19 cellular contexts compared by ENCODE assay signal in the genomic region with DNA sequence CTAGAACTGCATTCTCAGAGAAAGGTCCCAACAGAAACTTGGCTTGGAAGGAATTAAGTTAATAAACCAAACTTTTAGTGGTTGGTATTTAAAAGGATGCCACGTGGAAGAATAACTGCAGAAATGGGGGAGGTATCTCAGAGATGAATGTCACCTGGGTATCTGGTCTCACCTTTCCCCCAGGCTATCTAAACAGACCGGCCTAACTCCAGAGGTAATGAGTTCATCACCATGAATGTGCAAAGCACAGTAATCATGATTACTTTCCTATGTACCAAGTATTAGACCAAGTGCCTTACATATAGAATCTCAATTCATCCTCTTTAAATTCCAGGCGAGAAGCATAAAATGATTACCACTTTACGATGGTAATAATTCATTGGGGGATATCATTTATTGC.
DNase-seq lines count a peak whose midpoint lies in the region; ATAC-seq, FAIRE-seq and TF ChIP-seq lines count a peak whose summit lies in the region.
"Had no signal": no experiment of that assay in that cellular context is flagged by ENCODE, and none has a peak within 500 bp of the region (broad histone marks: within the 10 kb centered on the region; RNA-seq: fewer than 3 reads in every experiment).

No MANE protein-coding gene starts in this region.

- no peaks in the 10 kb centered on the region for H3F3A ChIP-seq in PC-3 (ENCODE audit: low read length, unreplicated experiment)

- H2BK15ac ChIP-seq in mesendoderm (replicated peaks; ENCODE audit: low read depth): no peak overlapping the region

- no peak for FAIRE-seq in bronchial epithelial cell (lab: Jason Lieb, UNC)
- FAIRE-seq in urothelium cell line (lab: Jason Lieb, UNC): no peak
- FAIRE-seq: GM19239, K562 had no signal

- no peak overlapping the region for H3K4me3 ChIP-seq in ACC112 (ENCODE audit: low read depth, low read length)
- no peak overlapping the region for H3K4me3 ChIP-seq in PC-3 (ENCODE audit: low read length)
- no peak overlapping the region for H3K4me3 ChIP-seq in bronchial epithelial cell (ENCODE audit: low read depth, low read length)
- no peak overlapping the region for H3K4me3 ChIP-seq in mesendoderm (ENCODE audit: low read length)
- H3K4me3 ChIP-seq: BLaER1, HAP-1, K562 had no signal

- H3K36me3 ChIP-seq in ACC112 (ENCODE audit: insufficient read depth, low read length) (peaks cover 19% of the 10 kb centered on the region), PC-3 (ENCODE audit: low read depth, low read length) (no peaks in the 10 kb centered on the region), bronchial epithelial cell (ENCODE audit: control insufficient read depth, insufficient read depth, low read length) (no peaks in the 10 kb centered on the region), mesendoderm (ENCODE audit: control insufficient read depth, insufficient read depth, low read length) (no peaks in the 10 kb centered on the region)
- H3K36me3 ChIP-seq: BLaER1, HAP-1 had no signal

- H3K4me3 Mint-ChIP-seq in activated naive CD4-positive, alpha-beta T cell treated with anti-CD3 and anti-CD28 coated beads for 36 hours: no peak overlapping the region
- H3K4me3 Mint-ChIP-seq: CD8-positive, alpha-beta T cell had no signal

- no TSS peak for BruUV-seq in PC-3 (replicated peaks; lab: Mats Ljungman, UMichigan)

- DNase-seq in PC-3: peak; percentile 25
- peak; percentile 54 for DNase-seq in bronchial epithelial cell (ENCODE audit: low read depth)
- DNase-seq in mesendoderm: peak; percentile 31
- no peak for DNase-seq in activated naive CD4-positive, alpha-beta T cell treated with anti-CD3 and anti-CD28 coated beads for 36 hours
- no peak for DNase-seq in ureter (ENCODE audit: low spot score)
- no peak for DNase-seq in activated effector memory CD4-positive, alpha-beta T cell treated with Interleukin-2 at 50 U/mL for 16 hours
- no peak for DNase-seq in urothelium cell line (ENCODE audit: low spot score)
- DNase-seq: CD8-positive, alpha-beta T cell; MV-4-11; NCI-H1417; NCI-H2029; NCI-H2171 treated with DMSO at 0.1 percent for 48 hours; NCI-H748 treated with DMSO at 0.1 percent for 48 hours; OCI-M1 had no signal

- peaks cover 78% of the 10 kb centered on the region for H3K4me1 ChIP-seq in ACC112 (ENCODE audit: control insufficient read depth, insufficient read depth, low read length, unreplicated experiment)
- H3K4me1 ChIP-seq in PC-3 (ENCODE audit: insufficient read depth, low read length): peaks cover 24% of the 10 kb centered on the region
- no peaks in the 10 kb centered on the region for H3K4me1 ChIP-seq in mesendoderm (ENCODE audit: control insufficient read depth, low read depth, low read length)
- H3K4me1 ChIP-seq: BLaER1, HAP-1 had no signal

- intact Hi-C loops in PC-3 (cut with micrococcal nuclease): loop anchor here (5.0 to 10.0 kb wide), 2 partner anchors 73 to 90 kb away; no protein-coding TSS in a partner anchor
- intact Hi-C loops in activated naive CD4-positive, alpha-beta T cell treated with anti-CD3 and anti-CD28 coated beads for 36 hours (cut with micrococcal nuclease): no loop called here

- H2AFZ ChIP-seq in ACC112 (ENCODE audit: low read length, unreplicated experiment): no peak overlapping the region
- no peak overlapping the region for H2AFZ ChIP-seq in PC-3 (ENCODE audit: low read length)

- H3K56ac ChIP-seq in mesendoderm (ENCODE audit: low read length): no peak overlapping the region

- H3K9me3 Mint-ChIP-seq in activated naive CD4-positive, alpha-beta T cell treated with anti-CD3 and anti-CD28 coated beads for 36 hours: no peaks in the 10 kb centered on the region
- H3K9me3 Mint-ChIP-seq: CD8-positive, alpha-beta T cell had no signal

- H4K20me1 ChIP-seq in PC-3 (ENCODE audit: low read length): no peaks in the 10 kb centered on the region
- H4K20me1 ChIP-seq: BLaER1 had no signal

- no peak overlapping the region for H2BK5ac ChIP-seq in mesendoderm (ENCODE audit: low read length)

- TF ChIP-seq CTCF in PC-3 (conservative IDR thresholded peaks at IDR 0.05; ENCODE audit: low read depth, low read length) (no peak), bronchial epithelial cell (IDR thresholded peaks at IDR 0.05; ENCODE audit: insufficient read depth, low read length, severe bottlenecking) (no peak)

- POLR2A ChIA-PET in PC-3 (lab: Charles Lee; ENCODE audit: unreplicated experiment): no interaction called here

- H3K9ac ChIP-seq in PC-3 (ENCODE audit: low read length): no peak overlapping the region
- H3K9ac ChIP-seq in mesendoderm (ENCODE audit: low read length): no peak overlapping the region
- H3K9ac ChIP-seq: BLaER1 had no signal

- H3K18ac ChIP-seq in mesendoderm (ENCODE audit: low read length): no peak overlapping the region

- no peak for ATAC-seq in PC-3
- ATAC-seq: CD8-positive, alpha-beta T cell; K562 had no signal

- no peak overlapping the region for H4K8ac ChIP-seq in mesendoderm (ENCODE audit: low read depth, low read length)

- CTCF ChIA-PET in PC-3 (lab: Charles Lee): no interaction called here
- CTCF ChIA-PET in activated naive CD4-positive, alpha-beta T cell treated with anti-CD3 and anti-CD28 coated beads for 36 hours (lab: Charles Lee): interaction anchor here (0.5 kb wide), 1 partner anchor 40 kb away, joined by 3 read pairs; no protein-coding TSS in a partner anchor

- no peak overlapping the region for H3K4me2 ChIP-seq in PC-3 (ENCODE audit: low read length)
- no peak overlapping the region for H3K4me2 ChIP-seq in mesendoderm (ENCODE audit: low read length)
- H3K4me2 ChIP-seq: BLaER1 had no signal

- H3K4me1 Mint-ChIP-seq in activated naive CD4-positive, alpha-beta T cell treated with anti-CD3 and anti-CD28 coated beads for 36 hours (ENCODE audit: low read depth): no peaks in the 10 kb centered on the region

- H3K79me2 ChIP-seq in ACC112 (ENCODE audit: control insufficient read depth, insufficient read depth, low read length, unreplicated experiment) (peaks cover 68% of the 10 kb centered on the region), PC-3 (ENCODE audit: low read length) (no peaks in the 10 kb centered on the region), mesendoderm (ENCODE audit: control insufficient read depth, insufficient read depth, low read length) (no peaks in the 10 kb centered on the region)

- no peak overlapping the region for H4K5ac ChIP-seq in mesendoderm (ENCODE audit: low read length)

- H3K9me2 ChIP-seq in PC-3 (replicated peaks; ENCODE audit: low read length): no peaks in the 10 kb centered on the region

- H3K27ac ChIP-seq in ACC112 (ENCODE audit: low read depth, low read length): peak overlapping the region; percentile 99
- H3K27ac ChIP-seq in PC-3 (ENCODE audit: low read length): no peak overlapping the region
- H3K27ac ChIP-seq in mesendoderm (ENCODE audit: low read depth, low read length): no peak overlapping the region
- H3K27ac ChIP-seq: BLaER1 had no signal

- no peak overlapping the region for H3K27ac Mint-ChIP-seq in activated naive CD4-positive, alpha-beta T cell treated with anti-CD3 and anti-CD28 coated beads for 36 hours
- H3K27ac Mint-ChIP-seq: CD8-positive, alpha-beta T cell had no signal

- H2BK120ac ChIP-seq in mesendoderm (ENCODE audit: low read depth, low read length): no peak overlapping the region

- no peaks in the 10 kb centered on the region for H3K9me3 ChIP-seq in PC-3 (ENCODE audit: low read length)
- H3K9me3 ChIP-seq: BLaER1, HAP-1 had no signal

- no CpG with 5 or more reads among the region's 4 CpGs for WGBS in mesendoderm (ENCODE audit: extremely low coverage, insufficient coverage, low lambda C conversion rate)

- H3K27me3 Mint-ChIP-seq in activated naive CD4-positive, alpha-beta T cell treated with anti-CD3 and anti-CD28 coated beads for 36 hours (ENCODE audit: low read depth): peaks cover 2% of the 10 kb centered on the region

- H3K79me1 ChIP-seq in mesendoderm (ENCODE audit: low read length): no peaks in the 10 kb centered on the region

- H3K27me3 ChIP-seq in ACC112 (ENCODE audit: insufficient read depth, low read length): no peaks in the 10 kb centered on the region
- no peaks in the 10 kb centered on the region for H3K27me3 ChIP-seq in PC-3 (ENCODE audit: low read length)
- H3K27me3 ChIP-seq in bronchial epithelial cell (ENCODE audit: control insufficient read depth, insufficient read depth, low read length): no peaks in the 10 kb centered on the region
- no peaks in the 10 kb centered on the region for H3K27me3 ChIP-seq in mesendoderm (ENCODE audit: insufficient read depth, low read length, poor library complexity)
- H3K27me3 ChIP-seq: BLaER1 had no signal

- H3K36me3 Mint-ChIP-seq in activated naive CD4-positive, alpha-beta T cell treated with anti-CD3 and anti-CD28 coated beads for 36 hours (ENCODE audit: low read depth): no peaks in the 10 kb centered on the region
- H3K36me3 Mint-ChIP-seq: CD8-positive, alpha-beta T cell had no signal

- no peak overlapping the region for H2AK5ac ChIP-seq in mesendoderm (ENCODE audit: low read length)

- no peak overlapping the region for H3K23ac ChIP-seq in mesendoderm (ENCODE audit: low read length)

- H3K4ac ChIP-seq in mesendoderm (ENCODE audit: low read depth, low read length): no peak overlapping the region

Comparison
In these comparisons a context has a peak if more than half of its experiments do, and no peak if none do; other contexts are left out.
1. DNase-seq: peak in PC-3 (single experiment), bronchial epithelial cell (single experiment) and mesendoderm (single experiment); none in activated naive CD4-positive, alpha-beta T cell treated with anti-CD3 and anti-CD28 coated beads for 36 hours (single experiment), ureter (single experiment), activated effector memory CD4-positive, alpha-beta T cell treated with Interleukin-2 at 50 U/mL for 16 hours (single experiment) and urothelium cell line (single experiment).